In genomic region chr5:144451187-144451973, GRCh38 we compare ENCODE assay signal across 18 cellular contexts.
DNase-seq lines count a peak whose midpoint lies in the region; ATAC-seq and TF ChIP-seq lines count a peak whose summit lies in the region.
"Had no signal": no experiment of that assay in that cellular context is flagged by ENCODE, and none has a peak within 500 bp of the region (broad histone marks: within the 10 kb centered on the region; RNA-seq: fewer than 3 reads in every experiment).

No MANE protein-coding gene starts in this region.

- no peak for ATAC-seq in foreskin keratinocyte
- ATAC-seq: GM12878, PC-3 had no signal

- intact Hi-C loops in MCF 10A (cut with micrococcal nuclease): no loop called here
- intact Hi-C loops in breast epithelium (cut with DNase I; ENCODE audit: low total_unique reads): no loop called here
- intact Hi-C loops in uterus (cut with DNase I; ENCODE audit: low total_unique reads): no loop called here

- DNase-seq in MCF 10A (ENCODE audit: unreplicated experiment) (peak; percentile 32), breast epithelium (ENCODE audit: low spot score in 2 of 2) (no peak), adipocyte (ENCODE audit: low read depth) (peak; percentile 71), fibroblast of villous mesenchyme (ENCODE audit: low read depth) (peak; percentile 2), HT-29 (ENCODE audit: low spot score) (no peak), uterus (no peak), NCI-H748 treated with DMSO at 0.1 percent for 48 hours (lab: John Stamatoyannopoulos, UW) (no peak), foreskin keratinocyte (no peak)
- DNase-seq: DMS53, GOT3, Karpas-422, NCI-H1417, NCI-H1930, NCI-H524 treated with DMSO at 0.1 percent for 48 hours, PC-3 had no signal

- H3K4me3 ChIP-seq in breast epithelium: no peak overlapping the region
- no peak overlapping the region for H3K4me3 ChIP-seq in adipocyte (ENCODE audit: low read length)
- no peak overlapping the region for H3K4me3 ChIP-seq in fibroblast of villous mesenchyme (ENCODE audit: low read depth, low read length)
- H3K4me3 ChIP-seq in uterus: no peak overlapping the region
- H3K4me3 ChIP-seq: GM12878 had no signal

- no peaks in the 10 kb centered on the region for H3K36me3 Mint-ChIP-seq in MCF 10A (ENCODE audit: insufficient read depth, unreplicated experiment)

- TF ChIP-seq POLR2A in breast epithelium (IDR thresholded peaks at IDR 0.05) (no peak), uterus (IDR thresholded peaks at IDR 0.05) (no peak)

- no peaks in the 10 kb centered on the region for H3K9me3 ChIP-seq in breast epithelium
- peaks cover 3% of the 10 kb centered on the region for H3K9me3 ChIP-seq in adipocyte (ENCODE audit: control insufficient read depth, low read length)
- no peaks in the 10 kb centered on the region for H3K9me3 ChIP-seq in uterus

- H3K27ac ChIP-seq in breast epithelium: no peak overlapping the region
- H3K27ac ChIP-seq in uterus: no peak overlapping the region
- no peak overlapping the region for H3K27ac ChIP-seq in foreskin keratinocyte
- H3K27ac ChIP-seq: 22Rv1, C4-2B had no signal

- no peak overlapping the region for H3K4me3 Mint-ChIP-seq in MCF 10A (ENCODE audit: unreplicated experiment)

- H3K9ac ChIP-seq in adipocyte (ENCODE audit: low read length): no peak overlapping the region

- peaks cover 12% of the 10 kb centered on the region for H3K9me3 Mint-ChIP-seq in MCF 10A (ENCODE audit: unreplicated experiment)

- H3K4me1 ChIP-seq in breast epithelium (no peaks in the 10 kb centered on the region), adipocyte (ENCODE audit: control insufficient read depth, insufficient read depth, low read length) (no peaks in the 10 kb centered on the region), uterus (no peaks in the 10 kb centered on the region), foreskin keratinocyte (no peaks in the 10 kb centered on the region)

- POLR2A ChIA-PET in MCF 10A (lab: Yijun Ruan, JAX): interaction anchor here (0.6 kb wide), 1 partner anchor 41 kb away, joined by 4 read pairs; no protein-coding TSS in a partner anchor

- TF ChIP-seq CTCF in MCF 10A (IDR thresholded peaks at IDR 0.05; ENCODE audit: unreplicated experiment) (no peak), breast epithelium (IDR thresholded peaks at IDR 0.05) (no peak), fibroblast of villous mesenchyme (IDR thresholded peaks at IDR 0.05; ENCODE audit: insufficient read depth, low read depth, low read length) (no peak), uterus (IDR thresholded peaks at IDR 0.05) (no peak), foreskin keratinocyte (conservative IDR thresholded peaks at IDR 0.05) (no peak)

- H3K36me3 ChIP-seq in breast epithelium: no peaks in the 10 kb centered on the region
- no peaks in the 10 kb centered on the region for H3K36me3 ChIP-seq in adipocyte (ENCODE audit: control insufficient read depth, insufficient read depth, low read length, severe bottlenecking)
- no peaks in the 10 kb centered on the region for H3K36me3 ChIP-seq in uterus

- no TSS peak for BruUV-seq in MCF 10A (replicated peaks; lab: Mats Ljungman, UMichigan)

- no peaks in the 10 kb centered on the region for H3K27me3 Mint-ChIP-seq in MCF 10A (ENCODE audit: insufficient read depth, unreplicated experiment)

- H3K27ac Mint-ChIP-seq in MCF 10A (ENCODE audit: low read depth, unreplicated experiment): peak overlapping the region; percentile 0

- H3K27me3 ChIP-seq in breast epithelium (no peaks in the 10 kb centered on the region), adipocyte (replicated peaks; ENCODE audit: control insufficient read depth, insufficient read depth, low read length) (no peaks in the 10 kb centered on the region), uterus (no peaks in the 10 kb centered on the region), foreskin keratinocyte (no peaks in the 10 kb centered on the region)

- CTCF ChIA-PET in MCF 10A (lab: Yijun Ruan, JAX): no interaction called here

- H3K4me1 Mint-ChIP-seq in MCF 10A (ENCODE audit: insufficient read depth, unreplicated experiment): peaks cover 14% of the 10 kb centered on the region

Comparison
In these comparisons a context has a peak if more than half of its experiments do, and no peak if none do; other contexts are left out.
1. DNase-seq: peak in MCF 10A (single experiment), adipocyte (single experiment) and fibroblast of villous mesenchyme (single experiment); none in breast epithelium (0 of 2), HT-29 (single experiment), uterus (0 of 2), NCI-H748 treated with DMSO at 0.1 percent for 48 hours (single experiment) and foreskin keratinocyte (0 of 2).